1 cellular context compared by ENCODE assay signal in the genomic region with DNA sequence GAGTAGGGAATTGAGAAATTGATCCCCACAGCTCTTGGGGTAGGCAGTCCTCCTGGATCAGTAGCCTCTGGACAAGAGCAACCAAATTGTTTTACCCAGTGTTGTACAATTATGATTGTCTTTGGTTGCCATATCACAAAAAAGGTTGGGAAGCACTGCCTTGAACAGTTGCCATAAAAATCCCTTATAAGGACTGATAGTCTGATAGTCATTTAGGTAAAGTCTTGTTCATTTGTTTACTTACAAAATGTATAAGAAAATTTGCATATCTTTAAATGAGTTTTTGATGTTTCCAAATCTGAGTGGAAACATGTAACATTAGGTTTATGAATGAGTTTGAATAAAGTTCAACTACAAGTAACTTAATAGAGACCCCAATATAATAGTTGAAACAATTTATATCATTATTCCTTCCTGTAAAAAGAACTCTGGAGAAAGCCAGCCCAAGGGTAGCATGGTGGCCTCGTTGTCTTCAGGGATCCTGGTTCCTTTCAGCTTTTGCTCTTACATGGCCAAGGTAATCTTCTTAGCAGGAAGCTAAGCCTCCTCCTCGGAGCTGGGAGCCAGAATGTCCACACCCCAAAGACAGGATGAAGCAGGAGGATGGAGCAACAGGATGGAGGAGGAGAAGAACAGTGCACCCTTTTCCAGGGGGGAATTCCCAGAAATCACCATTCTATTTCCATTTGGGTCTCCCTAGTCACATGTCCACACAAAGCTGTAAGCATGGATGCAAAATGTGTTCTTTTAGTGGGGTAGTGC.
TF ChIP-seq lines count a peak whose summit lies in the region.

No MANE protein-coding gene starts in this region.

TF ChIP-seq in GM23338, 12 proteins besides CTCF, POLR2A, EP300 and RAD21 (continued from another document):
- TF ChIP-seq, protein P1, sequence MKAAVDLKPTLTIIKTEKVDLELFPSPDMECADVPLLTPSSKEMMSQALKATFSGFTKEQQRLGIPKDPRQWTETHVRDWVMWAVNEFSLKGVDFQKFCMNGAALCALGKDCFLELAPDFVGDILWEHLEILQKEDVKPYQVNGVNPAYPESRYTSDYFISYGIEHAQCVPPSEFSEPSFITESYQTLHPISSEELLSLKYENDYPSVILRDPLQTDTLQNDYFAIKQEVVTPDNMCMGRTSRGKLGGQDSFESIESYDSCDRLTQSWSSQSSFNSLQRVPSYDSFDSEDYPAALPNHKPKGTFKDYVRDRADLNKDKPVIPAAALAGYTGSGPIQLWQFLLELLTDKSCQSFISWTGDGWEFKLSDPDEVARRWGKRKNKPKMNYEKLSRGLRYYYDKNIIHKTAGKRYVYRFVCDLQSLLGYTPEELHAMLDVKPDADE (IDR thresholded peaks at IDR 0.05): no peak
TF ChIP-seq in GM23338: peak in this region for 0.
